Comparison of ENCODE assay signal across 9 cellular contexts in the genomic region with DNA sequence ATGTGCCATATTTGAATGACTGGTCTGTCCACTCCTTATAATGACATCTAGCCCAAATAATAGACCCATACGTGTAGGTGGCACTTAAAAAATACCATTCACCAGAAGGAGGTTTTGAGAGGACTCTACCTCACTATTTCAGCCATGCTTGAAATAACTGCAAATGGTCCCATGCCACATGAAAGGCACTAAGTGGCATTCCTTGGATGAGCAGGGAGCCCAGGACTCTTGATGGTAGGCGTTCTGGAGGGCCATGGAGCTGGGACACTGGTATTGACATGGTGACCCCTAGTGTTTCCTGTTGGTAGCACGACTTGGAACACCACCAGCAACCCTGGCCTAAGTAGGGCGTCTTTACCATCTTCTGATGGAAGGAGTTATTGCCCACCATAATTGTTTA.
DNase-seq lines count a peak whose midpoint lies in the region; ATAC-seq and TF ChIP-seq lines count a peak whose summit lies in the region.
"Had no signal": no experiment of that assay in that cellular context is flagged by ENCODE, and none has a peak within 500 bp of the region (broad histone marks: within the 10 kb centered on the region; RNA-seq: fewer than 3 reads in every experiment).

No MANE protein-coding gene starts in this region.

- TF ChIP-seq CTCF in 22Rv1 (IDR thresholded peaks at IDR 0.05): peak; percentile 78
- TF ChIP-seq CTCF in heart left ventricle (IDR thresholded peaks at IDR 0.05): peak; percentile 51 to 78 (median 69)

- H3K27ac ChIP-seq in 22Rv1 (no peak overlapping the region), heart left ventricle (no peak overlapping the region)
- H3K27ac ChIP-seq: epithelial cell of prostate had no signal

- no peaks in the 10 kb centered on the region for H3K4me1 ChIP-seq in heart left ventricle

- in situ Hi-C loops in G401 (cut with HindIII; ENCODE audit: low sequenced_read_pairs): no loop called here

- peak; percentile 37 for DNase-seq in G401 (ENCODE audit: low spot score)
- peak; percentile 38 for DNase-seq in NCI-H2029 treated with DMSO at 0.1 percent for 48 hours (lab: John Stamatoyannopoulos, UW)
- peak; percentile 13 for DNase-seq in activated naive CD4-positive, alpha-beta T cell treated with anti-CD3 and anti-CD28 coated beads, Interleukin-2, amount 50 U/mL, for 16 hours
- peak in 4 of 5 donors; percentile 61 to 73 (median 68) for DNase-seq in heart left ventricle
- peak; percentile 55 for DNase-seq in putamen (ENCODE audit: low spot score)
- no peak for DNase-seq in NCI-H345 treated with DMSO at 0.1 percent for 48 hours (lab: John Stamatoyannopoulos, UW; ENCODE audit: unreplicated experiment)

- ATAC-seq in HG02678 (IDR thresholded peaks at IDR 0.05; ENCODE audit: unreplicated experiment): peak; percentile 84
- peak; percentile 69 to 93 (median 90) for ATAC-seq in heart left ventricle

- 36 to 42% (median 39%) methylated on average over 4 of the region's 4 CpGs for WGBS in heart left ventricle, 4 donors

- H3K9me3 ChIP-seq in heart left ventricle: no peaks in the 10 kb centered on the region

- intact Hi-C loops in heart left ventricle (cut with DNase I): loop anchor here (1.0 to 10.0 kb wide), 7 partner anchors 363 to 694 kb away; no protein-coding TSS in a partner anchor

- no peak overlapping the region for H3K4me3 ChIP-seq in heart left ventricle

- TF ChIP-seq POLR2A in heart left ventricle (IDR thresholded peaks at IDR 0.05): no peak

- H3K36me3 ChIP-seq in heart left ventricle: no peaks in the 10 kb centered on the region

- peaks cover 0 to 5% (median 0%) of the 10 kb centered on the region in 9 donors for H3K27me3 ChIP-seq in heart left ventricle
